In genomic region chr2:47346-48218, GRCh38 we compare ENCODE assay signal across 9 cellular contexts. TPM values are rescaled to one million over a fixed set of nuclear protein-coding genes. Genes with fewer than 3 reads are reported as not detected.
DNase-seq lines count a peak whose midpoint lies in the region; ATAC-seq and TF ChIP-seq lines count a peak whose summit lies in the region.
"Had no signal": no experiment of that assay in that cellular context is flagged by ENCODE, and none has a peak within 500 bp of the region (broad histone marks: within the 10 kb centered on the region; RNA-seq: fewer than 3 reads in every experiment).

No MANE protein-coding gene starts in this region.

- peak; percentile 26 for ATAC-seq in Right ventricle myocardium superior (ENCODE audit: poor library complexity)
- no peak for ATAC-seq in foreskin keratinocyte

- H3K27ac ChIP-seq in BLaER1 treated with 17β-estradiol and CSF1 and Interleukin-3, amounts not matched to agents 10 nM and 100 nM = no peak overlapping the region
- H3K27ac ChIP-seq in PC-9 = peak overlapping the region; percentile 89
- no peak overlapping the region for H3K27ac ChIP-seq in neural cell (ENCODE audit: low read length)
- no peak overlapping the region for H3K27ac ChIP-seq in foreskin keratinocyte

- BruUV-seq in PC-9 (replicated peaks; lab: Mats Ljungman, UMichigan) = no TSS peak

- peaks cover 47 to 59% (median 55%) of the 10 kb centered on the region in 11 experiments for H3K27me3 ChIP-seq in BLaER1 treated with 17β-estradiol and CSF1 and Interleukin-3, amounts not matched to agents 10 nM and 100 nM
- no peaks in the 10 kb centered on the region for H3K27me3 ChIP-seq in PC-9 (ENCODE audit: insufficient read depth, low read depth)
- peaks cover 62% of the 10 kb centered on the region for H3K27me3 ChIP-seq in neural cell (ENCODE audit: insufficient read depth, low read depth, low read length)
- H3K27me3 ChIP-seq in foreskin keratinocyte = no peaks in the 10 kb centered on the region

- CTCF ChIA-PET in PC-9 (lab: Charles Lee) = interaction anchor here (0.6 kb wide), 1 partner anchor 588 kb away, joined by 3 read pairs; no protein-coding TSS in a partner anchor

- H3K4me3 ChIP-seq in BLaER1 treated with 17β-estradiol and CSF1 and Interleukin-3, amounts not matched to agents 10 nM and 100 nM = peak overlapping the region in 1 of 10 experiments; percentile 77; a peak in 4 of 20 replicates
- H3K4me3 ChIP-seq in PC-9 (peak overlapping the region; percentile 80), neural cell (ENCODE audit: low read length) (peak overlapping the region; percentile 66)

- intact Hi-C loops in PC-9 (cut with micrococcal nuclease; ENCODE audit: unreplicated experiment) (loop anchor here (2.0 kb wide), 1 partner anchor 21 kb away; no protein-coding TSS in a partner anchor), Right ventricle myocardium superior (cut with DNase I) (no loop called here), posterior vena cava (cut with DNase I) (no loop called here)

- H2AFZ ChIP-seq in PC-9 (peak overlapping the region; percentile 88), neural cell (ENCODE audit: low read depth, low read length) (no peak overlapping the region)

- no peak for TF ChIP-seq EP300 in neural cell (conservative IDR thresholded peaks at IDR 0.05; ENCODE audit: poor library complexity, severe bottlenecking)

- H3K4me2 ChIP-seq in BLaER1 treated with 17β-estradiol and CSF1 and Interleukin-3, amounts not matched to agents 10 nM and 100 nM = peak overlapping the region in 9 of 11 experiments; percentile 2 to 99 (median 95); a peak in 15 of 22 replicates
- H3K4me2 ChIP-seq in PC-9 = peak overlapping the region; percentile 99
- H3K4me2 ChIP-seq in neural cell (ENCODE audit: low read length) = no peak overlapping the region

- peaks cover 37% of the 10 kb centered on the region for H3K79me2 ChIP-seq in PC-9 (ENCODE audit: low read depth)
- H3K79me2 ChIP-seq in neural cell (replicated peaks; ENCODE audit: insufficient read depth, low read length) = no peaks in the 10 kb centered on the region

- no peaks in the 10 kb centered on the region for H3K36me3 ChIP-seq in BLaER1 treated with 17β-estradiol and CSF1 and Interleukin-3, amounts not matched to agents 10 nM and 100 nM
- H3K36me3 ChIP-seq in PC-9 (ENCODE audit: low read depth) (peaks cover 12% of the 10 kb centered on the region; the same call in 1 of the 2 replicates), neural cell (ENCODE audit: insufficient read depth, low read length) (no peaks in the 10 kb centered on the region)

- H3F3A ChIP-seq in PC-9 (ENCODE audit: insufficient read depth, low read depth) (peaks cover 39% of the 10 kb centered on the region), neural cell (ENCODE audit: insufficient read depth, low read length, poor library complexity, severe bottlenecking) (no peaks in the 10 kb centered on the region)

- peaks cover 7 to 22% (median 15%) of the 10 kb centered on the region in 10 experiments; a peak in 15 of 20 replicates for H3K4me1 ChIP-seq in BLaER1 treated with 17β-estradiol and CSF1 and Interleukin-3, amounts not matched to agents 10 nM and 100 nM
- peaks cover 36% of the 10 kb centered on the region for H3K4me1 ChIP-seq in PC-9 (replicated peaks; ENCODE audit: insufficient read depth)
- H3K4me1 ChIP-seq in foreskin keratinocyte = peaks cover 19% of the 10 kb centered on the region

- no peak overlapping the region for H3K9ac ChIP-seq in BLaER1 treated with 17β-estradiol and CSF1 and Interleukin-3, amounts not matched to agents 10 nM and 100 nM
- H3K9ac ChIP-seq in neural cell (ENCODE audit: low read length) = no peak overlapping the region

- peaks cover 0 to 6% (median 0%) of the 10 kb centered on the region in 11 experiments; a peak in 1 of 22 replicates for H4K20me1 ChIP-seq in BLaER1 treated with 17β-estradiol and CSF1 and Interleukin-3, amounts not matched to agents 10 nM and 100 nM
- 0 out of 2 replicates have a peak, but pooled peaks cover 4% of the 10 kb centered on the region for H4K20me1 ChIP-seq in PC-9 (ENCODE audit: insufficient read depth)
- no peaks in the 10 kb centered on the region for H4K20me1 ChIP-seq in neural cell (ENCODE audit: insufficient read depth)

- DNase-seq in PC-9 = no peak
- no peak for DNase-seq in Right ventricle myocardium superior
- no peak for DNase-seq in stimulated activated CD8-positive, alpha-beta memory T cell treated with anti-CD3 and anti-CD28 coated beads, Interleukin-4, amount 100 ng/mL, for 48 hours
- DNase-seq in kidney glomerular epithelial cell (lab: John Stamatoyannopoulos, UW) = no peak
- no peak for DNase-seq in foreskin keratinocyte
- DNase-seq in posterior vena cava (ENCODE audit: low spot score) = no peak
- DNase-seq: NCI-H1417 treated with DMSO at 0.1 percent for 48 hours had no signal

- H3K9me2 ChIP-seq in PC-9 (ENCODE audit: insufficient read depth) (no peaks in the 10 kb centered on the region), neural cell (ENCODE audit: insufficient read depth, low read length) (no peaks in the 10 kb centered on the region)

- POLR2A ChIA-PET in PC-9 (lab: Charles Lee; ENCODE audit: unreplicated experiment) = interaction anchor here (0.7 kb wide), 1 partner anchor 95 kb away, joined by 3 read pairs; no protein-coding TSS in a partner anchor

- peaks cover 0 to 28% (median 13%) of the 10 kb centered on the region in 11 experiments; a peak in 14 of 22 replicates for H3K9me3 ChIP-seq in BLaER1 treated with 17β-estradiol and CSF1 and Interleukin-3, amounts not matched to agents 10 nM and 100 nM (replicated peaks in 1 of 11)
- H3K9me3 ChIP-seq in PC-9 (ENCODE audit: insufficient read depth, low read depth) (no peaks in the 10 kb centered on the region), neural cell (ENCODE audit: low read length) (no peaks in the 10 kb centered on the region)

- no peak for TF ChIP-seq RAD21 in neural cell (conservative IDR thresholded peaks at IDR 0.05)

- TF ChIP-seq CTCF in PC-9 (conservative IDR thresholded peaks at IDR 0.05) (no peak), neural cell (IDR thresholded peaks at IDR 0.05; ENCODE audit: poor library complexity, severe bottlenecking) (no peak), foreskin keratinocyte (conservative IDR thresholded peaks at IDR 0.05) (no peak)

TF ChIP-seq in neural cell, 6 proteins besides CTCF, POLR2A, EP300 and RAD21:
- TF ChIP-seq MXI1 (conservative IDR thresholded peaks at IDR 0.05; ENCODE audit: poor library complexity, severe bottlenecking) (no peak), EZH2 (IDR thresholded peaks at IDR 0.05; ENCODE audit: borderline replicate concordance, insufficient read depth, low read length, poor library complexity, severe bottlenecking) (peak; percentile 11)

RNA-seq across cellular contexts. Expression of gene FAM110C, which starts 1.3 kb away (rescaled TPM):
- total RNA-seq in PC-9 (2021) = 20.8 and 21.1 TPM in 2 replicates
- 1.9 TPM for total RNA-seq in Right ventricle myocardium superior
- polyA plus RNA-seq in neural cell = 0.10 and 0.21 TPM in 2 replicates
- not detected in 2 replicates for polyA minus RNA-seq in neural cell
- 10.6 and 11.9 TPM in 2 replicates for total RNA-seq in foreskin keratinocyte
- polyA plus RNA-seq in foreskin keratinocyte = 5.7 and 6.0 TPM in 2 replicates
- total RNA-seq in posterior vena cava = 1 to 10 TPM; 1.3 to 2.5 TPM
